In the genomic region with DNA sequence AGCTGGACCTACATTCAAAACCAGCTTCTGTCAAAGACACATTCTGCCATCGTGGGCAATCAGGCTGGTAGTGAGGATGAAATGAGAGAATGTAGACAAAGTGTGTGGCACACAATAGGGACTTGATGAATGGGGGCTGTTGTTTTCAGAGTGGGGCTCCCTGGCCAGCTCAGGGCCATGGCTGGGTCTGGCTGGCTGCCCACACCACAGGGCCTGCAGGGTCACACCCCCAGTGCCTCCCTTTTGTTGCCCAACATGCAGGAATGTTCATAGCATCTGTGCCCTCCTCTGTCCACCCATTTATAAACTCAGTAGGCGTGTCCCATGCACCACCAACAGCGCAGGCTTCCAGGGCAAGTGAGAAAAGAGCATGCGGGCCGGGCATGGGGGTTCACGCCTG, we compare ENCODE assay signal across 11 cellular contexts. TPM values are rescaled to one million over a fixed set of nuclear protein-coding genes. Genes with fewer than 3 reads are reported as not detected.
A peak's percentile ranks its signal among the peaks of the same experiment; 100 is the strongest.
DNase-seq lines count a peak whose midpoint lies in the region; ATAC-seq and TF ChIP-seq lines count a peak whose summit lies in the region.
"Had no signal": no experiment of that assay in that cellular context is flagged by ENCODE, and none has a peak within 500 bp of the region (broad histone marks: within the 10 kb centered on the region; RNA-seq: fewer than 3 reads in every experiment).

No MANE protein-coding gene starts in this region.

- CTCF ChIA-PET in CD4-positive, alpha-beta T cell (lab: Charles Lee): interaction anchor here (0.9 kb wide), 1 partner anchor 57 kb away, joined by 3 read pairs; no protein-coding TSS in a partner anchor

- no peak for ATAC-seq in CD4-positive, alpha-beta T cell (ENCODE audit: poor library complexity)
- ATAC-seq in sciatic nerve (peak; percentile 53), esophagus mucosa (no peak)

- H3K4me3 Mint-ChIP-seq in CD4-positive, alpha-beta T cell: no peak overlapping the region
- H3K4me3 Mint-ChIP-seq in glutamatergic neuron (ENCODE audit: unreplicated experiment) (no peak overlapping the region), CD14-positive monocyte (peak overlapping the region in 1 of 2 donors; percentile 70)

- POLR2A ChIA-PET in CD4-positive, alpha-beta T cell (lab: Charles Lee): interaction anchor here (2.0 kb wide), 1 partner anchor 13 kb away, joined by 7 read pairs; no protein-coding TSS in a partner anchor

- peaks cover 10% of the 10 kb centered on the region for H3K36me3 Mint-ChIP-seq in CD4-positive, alpha-beta T cell (ENCODE audit: low read depth)
- H3K36me3 Mint-ChIP-seq in glutamatergic neuron (ENCODE audit: unreplicated experiment) (no peaks in the 10 kb centered on the region), CD14-positive monocyte (peaks cover 4 to 7% of the 10 kb centered on the region in 2 donors)

- H3K4me1 Mint-ChIP-seq in CD4-positive, alpha-beta T cell (ENCODE audit: low read depth): peaks cover 72% of the 10 kb centered on the region
- H3K4me1 Mint-ChIP-seq in glutamatergic neuron (ENCODE audit: low read depth, unreplicated experiment) (peaks cover 47% of the 10 kb centered on the region), CD14-positive monocyte (peaks cover 14% of the 10 kb centered on the region)

- no peak for DNase-seq in CD4-positive, alpha-beta T cell
- DNase-seq in SK-MEL-5 (ENCODE audit: low read depth, low spot score) (peak; percentile 36), glutamatergic neuron (no peak), sciatic nerve (ENCODE audit: low spot score) (peak; percentile 85), CD14-positive monocyte (ENCODE audit: low spot score) (no peak), LoVo (ENCODE audit: low spot score) (no peak), NCI-H774 (lab: John Stamatoyannopoulos, UW) (no peak)
- DNase-seq: brain microvascular endothelial cell, MM.1S had no signal

- no peaks in the 10 kb centered on the region for H3K9me3 Mint-ChIP-seq in CD4-positive, alpha-beta T cell
- H3K9me3 Mint-ChIP-seq in glutamatergic neuron (ENCODE audit: unreplicated experiment): peaks cover 10% of the 10 kb centered on the region
- H3K9me3 Mint-ChIP-seq in CD14-positive monocyte: peaks cover 0 to 10% (median 6%) of the 10 kb centered on the region in 7 donors

- no peaks in the 10 kb centered on the region for H3K27me3 ChIP-seq in CD4-positive, alpha-beta T cell (ENCODE audit: control insufficient read depth, insufficient read depth, low read length)
- H3K27me3 ChIP-seq: brain microvascular endothelial cell had no signal

- no peak overlapping the region for H3K27ac ChIP-seq in CD4-positive, alpha-beta T cell (ENCODE audit: low read depth, low read length)
- H3K27ac ChIP-seq: brain microvascular endothelial cell, C4-2B had no signal

- no peaks in the 10 kb centered on the region for H3K9me3 ChIP-seq in CD4-positive, alpha-beta T cell (ENCODE audit: control insufficient read depth, low read length)

- H3K27me3 Mint-ChIP-seq in CD4-positive, alpha-beta T cell: no peaks in the 10 kb centered on the region
- H3K27me3 Mint-ChIP-seq in glutamatergic neuron (ENCODE audit: unreplicated experiment) (peaks cover 4% of the 10 kb centered on the region), CD14-positive monocyte (ENCODE audit: low read depth in 3 of 3) (peaks cover 16 to 60% (median 37%) of the 10 kb centered on the region in 3 donors)

- intact Hi-C loops in CD4-positive, alpha-beta T cell (cut with DNase I, micrococcal nuclease): no loop called here
- intact Hi-C loops in sciatic nerve (cut with DNase I): no loop called here
- intact Hi-C loops in CD14-positive monocyte (cut with micrococcal nuclease): no loop called here

- no peak for TF ChIP-seq CTCF in CD4-positive, alpha-beta T cell (IDR thresholded peaks at IDR 0.05)
- TF ChIP-seq CTCF in glutamatergic neuron (IDR thresholded peaks at IDR 0.05; ENCODE audit: partially characterized antibody, unreplicated experiment) (no peak), CD14-positive monocyte (IDR thresholded peaks at IDR 0.05) (no peak)

- peak overlapping the region; percentile 53 for H3K27ac Mint-ChIP-seq in CD4-positive, alpha-beta T cell
- peak overlapping the region; percentile 74 for H3K27ac Mint-ChIP-seq in glutamatergic neuron (ENCODE audit: unreplicated experiment)
- H3K27ac Mint-ChIP-seq in CD14-positive monocyte: no peak overlapping the region

- in situ Hi-C loops in SK-MEL-5 (cut with HindIII; ENCODE audit: low pct_unique_long_range_greater_than_20kb, low sequenced_read_pairs): no loop called here

RNA-seq across cellular contexts. Expression of a gene that starts 20.8 kb away (rescaled TPM):
- 10 to 100 TPM; 62.0 to 63.6 TPM for total RNA-seq in CD4-positive, alpha-beta T cell
- total RNA-seq in SK-MEL-5 (2014; rRNA removed; shearing (Covaris generic)): 14.0 and 31.0 TPM in 2 replicates
- polyA plus RNA-seq in SK-MEL-5 (2015; cell fraction: cytosol; rRNA removed): 56.5 and 57.7 TPM in 2 replicates
- polyA plus RNA-seq in SK-MEL-5 (2015; cell fraction: nucleus; rRNA removed): 7.6 and 23.6 TPM in 2 replicates
- total RNA-seq in glutamatergic neuron (ENCODE audit: unreplicated experiment): 36.1 TPM
- total RNA-seq in sciatic nerve: 117 TPM
- polyA plus RNA-seq in CD14-positive monocyte: 10 to 100 TPM; 10.6 to 23.3 TPM
- total RNA-seq in esophagus mucosa: 18.2 TPM

Comparison
In these comparisons a context has a peak if more than half of its experiments do, and no peak if none do; other contexts are left out.
1. DNase-seq: peak in SK-MEL-5 (single experiment) and sciatic nerve (single experiment); none in CD4-positive, alpha-beta T cell (0 of 10), glutamatergic neuron (single experiment), CD14-positive monocyte (single experiment), LoVo (single experiment) and NCI-H774 (single experiment).
2. H3K27ac Mint-ChIP-seq: peak in CD4-positive, alpha-beta T cell (single experiment) and glutamatergic neuron (single experiment); none in CD14-positive monocyte (0 of 7).